Comparison of ENCODE assay signal across 8 cellular contexts in genomic region chr17:17724991-17725852, GRCh38. TPM values are rescaled to one million over a fixed set of nuclear protein-coding genes. Genes with fewer than 3 reads are reported as not detected.
DNase-seq lines count a peak whose midpoint lies in the region; ATAC-seq and TF ChIP-seq lines count a peak whose summit lies in the region.
"Had no signal": no experiment of that assay in that cellular context is flagged by ENCODE, and none has a peak within 500 bp of the region (broad histone marks: within the 10 kb centered on the region; RNA-seq: fewer than 3 reads in every experiment).

No MANE protein-coding gene starts in this region.

- DNase-seq in H7 (peak; percentile 94), WERI-Rb-1 (peak; percentile 41), iPS DF 6.9 (ENCODE audit: low read depth, low spot score) (no peak), COR-L47 (lab: John Stamatoyannopoulos, UW) (no peak)
- DNase-seq in stimulated activated effector memory CD8-positive, alpha-beta T cell treated with anti-CD3 and anti-CD28 coated beads, Interleukin-12 subunit alpha, Interleukin-12 subunit beta, amount 100 ng/mL, for 72 hours (ENCODE audit: low spot score in 2 of 2): no peak
- DNase-seq in stimulated activated CD4-positive, alpha-beta T cell treated with anti-CD3 and anti-CD28 coated beads, Interleukin-12 subunit alpha, Interleukin-12 subunit beta, amount 100 ng/mL, for 4 hours: no peak

- no peak for TF ChIP-seq CTCF in WERI-Rb-1 (IDR thresholded peaks at IDR 0.05; ENCODE audit: low read depth, low read length)

- H3K9me3 ChIP-seq in WERI-Rb-1 (ENCODE audit: severe bottlenecking): no peaks in the 10 kb centered on the region
- no peaks in the 10 kb centered on the region for H3K9me3 ChIP-seq in iPS DF 6.9 (ENCODE audit: control insufficient read depth, insufficient read depth, low read length)

- H3K36me3 ChIP-seq in H7 (replicated peaks; ENCODE audit: control insufficient read depth, insufficient read depth, low read length) (no peaks in the 10 kb centered on the region), WERI-Rb-1 (peaks cover 30% of the 10 kb centered on the region), iPS DF 6.9 (ENCODE audit: control insufficient read depth, insufficient read depth, low read length) (no peaks in the 10 kb centered on the region)

- H3K4me3 ChIP-seq in H7 (ENCODE audit: insufficient read depth, low read depth, low read length) (peak overlapping the region; percentile 63), WERI-Rb-1 (ENCODE audit: low read depth, low read length) (peak overlapping the region; percentile 78), iPS DF 6.9 (ENCODE audit: low read length) (peak overlapping the region; percentile 40; the same call in 1 of the 2 replicates)

- H3K27ac Mint-ChIP-seq in stimulated activated effector memory CD8-positive, alpha-beta T cell treated with anti-CD3 and anti-CD28 coated beads, Interleukin-12 subunit alpha, Interleukin-12 subunit beta, amount 100 ng/mL, for 72 hours: no peak overlapping the region

- peaks cover 57% of the 10 kb centered on the region for H3K4me1 Mint-ChIP-seq in stimulated activated effector memory CD8-positive, alpha-beta T cell treated with anti-CD3 and anti-CD28 coated beads, Interleukin-12 subunit alpha, Interleukin-12 subunit beta, amount 100 ng/mL, for 72 hours

- H3K4me3 Mint-ChIP-seq in stimulated activated effector memory CD8-positive, alpha-beta T cell treated with anti-CD3 and anti-CD28 coated beads, Interleukin-12 subunit alpha, Interleukin-12 subunit beta, amount 100 ng/mL, for 72 hours: peak overlapping the region; percentile 79

- peaks cover 12% of the 10 kb centered on the region for H3K4me1 ChIP-seq in iPS DF 6.9 (ENCODE audit: control insufficient read depth, insufficient read depth, low read length)

- H3K27ac ChIP-seq in WERI-Rb-1: peak overlapping the region; percentile 92
- no peak overlapping the region for H3K27ac ChIP-seq in iPS DF 6.9 (ENCODE audit: low read length)

- no peak for ATAC-seq in stimulated activated effector memory CD8-positive, alpha-beta T cell treated with anti-CD3 and anti-CD28 coated beads, Interleukin-12 subunit alpha, Interleukin-12 subunit beta, amount 100 ng/mL, for 72 hours
- ATAC-seq in GM21825 (IDR thresholded peaks at IDR 0.05; ENCODE audit: unreplicated experiment): no peak
- ATAC-seq: HCT116 had no signal

- H3K27me3 ChIP-seq in H7 (ENCODE audit: control insufficient read depth, insufficient read depth, low read length): peaks cover 90% of the 10 kb centered on the region
- no peaks in the 10 kb centered on the region for H3K27me3 ChIP-seq in WERI-Rb-1 (ENCODE audit: insufficient read depth, low read depth, severe bottlenecking)
- H3K27me3 ChIP-seq in iPS DF 6.9 (ENCODE audit: control insufficient read depth, insufficient read depth, low read length): peaks cover 81% of the 10 kb centered on the region

- no peaks in the 10 kb centered on the region for H3K9me3 Mint-ChIP-seq in stimulated activated effector memory CD8-positive, alpha-beta T cell treated with anti-CD3 and anti-CD28 coated beads, Interleukin-12 subunit alpha, Interleukin-12 subunit beta, amount 100 ng/mL, for 72 hours

- H3K36me3 Mint-ChIP-seq in stimulated activated effector memory CD8-positive, alpha-beta T cell treated with anti-CD3 and anti-CD28 coated beads, Interleukin-12 subunit alpha, Interleukin-12 subunit beta, amount 100 ng/mL, for 72 hours: peaks cover 10% of the 10 kb centered on the region

- WGBS in iPS DF 6.9 (ENCODE audit: insufficient coverage, insufficient read length): no CpG with 5 or more reads among the region's 37 CpGs

RNA-seq across cellular contexts. Expression of gene RAI1, which starts 44.0 kb away (rescaled TPM):
- 11.3 and 13.7 TPM in 2 replicates for total RNA-seq in H7 (2014; rRNA removed; shearing (Covaris generic))

Comparison
In these comparisons a context has a peak if more than half of its experiments do, and no peak if none do; other contexts are left out.
1. DNase-seq: peak in H7 (single experiment) and WERI-Rb-1 (single experiment); none in iPS DF 6.9 (single experiment), stimulated activated effector memory CD8-positive, alpha-beta T cell treated with anti-CD3 and anti-CD28 coated beads, Interleukin-12 subunit alpha, Interleukin-12 subunit beta, amount 100 ng/mL, for 72 hours (0 of 2), COR-L47 (single experiment) and stimulated activated CD4-positive, alpha-beta T cell treated with anti-CD3 and anti-CD28 coated beads, Interleukin-12 subunit alpha, Interleukin-12 subunit beta, amount 100 ng/mL, for 4 hours (single experiment).
2. Peak in every context shown above with its lines, with median percentiles within 50 percentile points of each other: H3K4me3 ChIP-seq.